In genomic region chr15:31758126-31758525, GRCh38 we compare ENCODE assay signal across 9 cellular contexts.
DNase-seq lines count a peak whose midpoint lies in the region; ATAC-seq lines count a peak whose summit lies in the region.
"Had no signal": no experiment of that assay in that cellular context is flagged by ENCODE, and none has a peak within 500 bp of the region (broad histone marks: within the 10 kb centered on the region; RNA-seq: fewer than 3 reads in every experiment).

No MANE protein-coding gene starts in this region.

- H3K36me3 Mint-ChIP-seq in stimulated activated naive B cell treated with anti-CD40 and anti-IgM and Interleukin-4, amounts not matched to agents 10 μg/mL and 1 μg/mL and 100 μg/mL, for 72 hours: no peaks in the 10 kb centered on the region
- H3K36me3 Mint-ChIP-seq: natural killer cell treated with Interleukin-12 subunit alpha and Interleukin-12 subunit beta and Interleukin-15 and Interleukin-18, amount 100 ng/mL, for 72 hours had no signal

- H3K4me1 Mint-ChIP-seq in stimulated activated naive B cell treated with anti-CD40 and anti-IgM and Interleukin-4, amounts not matched to agents 10 μg/mL and 1 μg/mL and 100 μg/mL, for 72 hours: no peaks in the 10 kb centered on the region

- no peak overlapping the region for H3K27ac Mint-ChIP-seq in stimulated activated naive B cell treated with anti-CD40 and anti-IgM and Interleukin-4, amounts not matched to agents 10 μg/mL and 1 μg/mL and 100 μg/mL, for 72 hours
- H3K27ac Mint-ChIP-seq: natural killer cell treated with Interleukin-12 subunit alpha and Interleukin-12 subunit beta and Interleukin-15 and Interleukin-18, amount 100 ng/mL, for 72 hours had no signal

- no peak for ATAC-seq in stimulated activated naive B cell treated with anti-CD40 and anti-IgM and Interleukin-4, amounts not matched to agents 10 μg/mL and 1 μg/mL and 100 μg/mL, for 72 hours (replicated peaks)
- no peak for ATAC-seq in HG02973 (IDR thresholded peaks at IDR 0.05; ENCODE audit: unreplicated experiment)
- ATAC-seq: natural killer cell treated with Interleukin-12 subunit alpha and Interleukin-12 subunit beta and Interleukin-15 and Interleukin-18, amount 100 ng/mL, for 72 hours had no signal

- peaks cover 0 to 6% of the 10 kb centered on the region in 2 donors for H3K9me3 Mint-ChIP-seq in stimulated activated naive B cell treated with anti-CD40 and anti-IgM and Interleukin-4, amounts not matched to agents 10 μg/mL and 1 μg/mL and 100 μg/mL, for 72 hours
- H3K9me3 Mint-ChIP-seq: natural killer cell treated with Interleukin-12 subunit alpha and Interleukin-12 subunit beta and Interleukin-15 and Interleukin-18, amount 100 ng/mL, for 72 hours had no signal

- H3K27me3 Mint-ChIP-seq in stimulated activated naive B cell treated with anti-CD40 and anti-IgM and Interleukin-4, amounts not matched to agents 10 μg/mL and 1 μg/mL and 100 μg/mL, for 72 hours: peaks cover 13 to 19% of the 10 kb centered on the region in 2 donors

- H3K4me3 Mint-ChIP-seq in stimulated activated naive B cell treated with anti-CD40 and anti-IgM and Interleukin-4, amounts not matched to agents 10 μg/mL and 1 μg/mL and 100 μg/mL, for 72 hours: no peak overlapping the region
- H3K4me3 Mint-ChIP-seq: natural killer cell treated with Interleukin-12 subunit alpha and Interleukin-12 subunit beta and Interleukin-15 and Interleukin-18, amount 100 ng/mL, for 72 hours had no signal

- peak; percentile 14 for DNase-seq in EL
- peak; percentile 70 for DNase-seq in NCI-H2196 (lab: John Stamatoyannopoulos, UW; ENCODE audit: unreplicated experiment)
- DNase-seq in cerebellum (ENCODE audit: low spot score): peak; percentile 82
- DNase-seq in midbrain (lab: John Stamatoyannopoulos, UW): peak; percentile 86
- DNase-seq in SK-N-DZ (ENCODE audit: low spot score): no peak
- no peak for DNase-seq in HuH-7.5 (ENCODE audit: low spot score)
- no peak for DNase-seq in stimulated activated naive B cell treated with anti-CD40 and anti-IgM and Interleukin-4, amounts not matched to agents 10 μg/mL and 1 μg/mL and 100 μg/mL, for 72 hours

Comparison
In these comparisons a context has a peak if more than half of its experiments do, and no peak if none do; other contexts are left out.
1. DNase-seq: peak in EL (single experiment), NCI-H2196 (single experiment), cerebellum (single experiment) and midbrain (single experiment); none in SK-N-DZ (single experiment), HuH-7.5 (single experiment) and stimulated activated naive B cell treated with anti-CD40 and anti-IgM and Interleukin-4, amounts not matched to agents 10 μg/mL and 1 μg/mL and 100 μg/mL, for 72 hours (single experiment).